In genomic region chr16:71666928-71667707, GRCh38 we compare ENCODE assay signal across 1 cellular context.
TF ChIP-seq lines count a peak whose summit lies in the region.

No MANE protein-coding gene starts in this region.

TF ChIP-seq in A549, 52 proteins besides CTCF, POLR2A, EP300 and RAD21 (continued from another document):
- no peak for TF ChIP-seq RCOR1 (IDR thresholded peaks at IDR 0.05; ENCODE audit: low read depth, low read length)
- TF ChIP-seq CHD4 (IDR thresholded peaks at IDR 0.05; ENCODE audit: borderline replicate concordance) = no peak
- no peak for TF ChIP-seq TP53 (CRISPR knock-in tag; IDR thresholded peaks at IDR 0.05)
- no peak for TF ChIP-seq FOSL2 (IDR thresholded peaks at IDR 0.05)
- TF ChIP-seq FOSL2 (CRISPR knock-in tag; IDR thresholded peaks at IDR 0.05) = no peak
- no peak for TF ChIP-seq CHD2 (IDR thresholded peaks at IDR 0.05; ENCODE audit: low read length, partially characterized antibody)
- no peak for TF ChIP-seq EHMT2 (IDR thresholded peaks at IDR 0.05; ENCODE audit: low read depth)
- no peak for TF ChIP-seq MAX (IDR thresholded peaks at IDR 0.05)
- no peak for TF ChIP-seq ZNF302 (CRISPR knock-in tag; IDR thresholded peaks at IDR 0.05)
- no peak for TF ChIP-seq USF2 (IDR thresholded peaks at IDR 0.05)
- TF ChIP-seq ELK1 (IDR thresholded peaks at IDR 0.05; ENCODE audit: low read depth, low read length) = no peak
- no peak for TF ChIP-seq POLR2AphosphoS2 (conservative IDR thresholded peaks at IDR 0.05; ENCODE audit: low read length)
